Comparison of ENCODE assay signal across 8 cellular contexts in genomic region chr5:73499756-73500155, GRCh38. TPM values are rescaled to one million over a fixed set of nuclear protein-coding genes. Genes with fewer than 3 reads are reported as not detected.
A peak's percentile ranks its signal among the peaks of the same experiment; 100 is the strongest.
DNase-seq lines count a peak whose midpoint lies in the region; ATAC-seq and TF ChIP-seq lines count a peak whose summit lies in the region.
"Had no signal": no experiment of that assay in that cellular context is flagged by ENCODE, and none has a peak within 500 bp of the region (broad histone marks: within the 10 kb centered on the region; RNA-seq: fewer than 3 reads in every experiment).

No MANE protein-coding gene starts in this region.

- 36 to 64% methylated on average over 2 of the region's 2 CpGs for WGBS in sigmoid colon, 2 donors

- ATAC-seq in WTC11 = no peak
- no peak for ATAC-seq in GM21367 (IDR thresholded peaks at IDR 0.05; ENCODE audit: unreplicated experiment)

- DNase-seq in WTC11 (ENCODE audit: low spot score) (no peak), fibroblast of the aortic adventitia (ENCODE audit: low read depth) (no peak), DMS153 treated with DMSO at 0.1 percent for 48 hours (lab: John Stamatoyannopoulos, UW; ENCODE audit: unreplicated experiment) (no peak), sigmoid colon (no peak)
- DNase-seq: NCI-H1930 had no signal

- H3K4me1 ChIP-seq in HEK293 (ENCODE audit: control insufficient read depth, insufficient read depth, low read length) = peaks cover 8% of the 10 kb centered on the region
- H3K4me1 ChIP-seq in sigmoid colon = peaks cover 0 to 29% (median 24%) of the 10 kb centered on the region in 4 donors

- H3K9me3 ChIP-seq in HEK293 (ENCODE audit: control insufficient read depth, insufficient read depth, low read depth, low read length) (no peaks in the 10 kb centered on the region), sigmoid colon (no peaks in the 10 kb centered on the region)

- H3K27ac Mint-ChIP-seq in WTC11 = peak overlapping the region; percentile 96

- peak overlapping the region; percentile 91 for H3K4me3 Mint-ChIP-seq in WTC11

- H3K27ac ChIP-seq in HEK293 (ENCODE audit: extremely low read depth, low read depth, low read length) = no peak overlapping the region
- peak overlapping the region in 14 of 21 experiments; percentile 13 to 99 (median 96) for H3K27ac ChIP-seq in skin epidermis
- H3K27ac ChIP-seq in sigmoid colon = peak overlapping the region in 1 of 4 donors; percentile 87

- no peaks in the 10 kb centered on the region for H3K27me3 ChIP-seq in sigmoid colon

- peaks cover 43% of the 10 kb centered on the region for H3K4me1 Mint-ChIP-seq in WTC11

- CTCF ChIA-PET in HEK293 (lab: Yijun Ruan, JAX) = interaction anchor here (0.6 to 1.4 kb wide), 4 partner anchors 30 to 221 kb away, joined by 3 to 4 read pairs (median 3); no protein-coding TSS in a partner anchor
- CTCF ChIA-PET in WTC11 (lab: Charles Lee) = interaction anchor here (0.9 to 1.8 kb wide), 3 partner anchors 45 to 51 kb away, joined by 3 to 6 read pairs (median 3); partner anchors contain the start of gene FOXD1

- no peak for TF ChIP-seq CTCF in HEK293 (tag by site-specific recombination; IDR thresholded peaks at IDR 0.05)
- no peak for TF ChIP-seq CTCF in WTC11 (IDR thresholded peaks at IDR 0.05)
- TF ChIP-seq CTCF in fibroblast of the aortic adventitia (IDR thresholded peaks at IDR 0.05; ENCODE audit: insufficient read depth, low read length) = no peak
- no peak for TF ChIP-seq CTCF in sigmoid colon (IDR thresholded peaks at IDR 0.05)

- no peaks in the 10 kb centered on the region for H3K27me3 Mint-ChIP-seq in WTC11 (ENCODE audit: low read depth)

- H3K9me3 Mint-ChIP-seq in WTC11 = no peaks in the 10 kb centered on the region

- H3K36me3 ChIP-seq in HEK293 (ENCODE audit: control insufficient read depth in 2 of 2, insufficient read depth in 1 of 2, low read length in 2 of 2) (peaks cover 44 to 56% of the 10 kb centered on the region in 2 experiments), sigmoid colon (peaks cover 15 to 37% (median 21%) of the 10 kb centered on the region in 4 donors)

- H3K36me3 Mint-ChIP-seq in WTC11 = peaks cover 53% of the 10 kb centered on the region

- TF ChIP-seq EP300 in sigmoid colon (IDR thresholded peaks at IDR 0.05) = no peak

- peak overlapping the region; percentile 100 for H3K4me3 ChIP-seq in HEK293 (ENCODE audit: low read depth, low read length)
- H3K4me3 ChIP-seq in fibroblast of the aortic adventitia (ENCODE audit: low read depth, low read length) = peak overlapping the region; percentile 84
- H3K4me3 ChIP-seq in skin epidermis = peak overlapping the region; percentile 74 to 100 (median 89)
- H3K4me3 ChIP-seq in sigmoid colon = peak overlapping the region in 2 of 4 donors; percentile 64 to 91

- intact Hi-C loops in sigmoid colon (cut with DNase I) = loop anchor here (2.0 to 5.0 kb wide), 3 partner anchors 47 to 542 kb away; partner anchors contain the start of genes ANKRA2, FCHO2 and UTP15

- TF ChIP-seq POLR2A in sigmoid colon (IDR thresholded peaks at IDR 0.05) = no peak

- POLR2A ChIA-PET in HEK293 (lab: Yijun Ruan, JAX) = interaction anchor here (2.9 kb wide), 1 partner anchor 51 kb away, joined by 16 read pairs; the partner anchor contains the start of gene FOXD1
- POLR2A ChIA-PET in WTC11 (lab: Charles Lee) = interaction anchor here (0.8 to 2.8 kb wide), 2 partner anchors 12 to 45 kb away, joined by 3 to 21 read pairs; no protein-coding TSS in a partner anchor

TF ChIP-seq in HEK293, 187 proteins besides CTCF, POLR2A, EP300 and RAD21:
- no peak for TF ChIP-seq ZFP41 (tag by site-specific recombination; IDR thresholded peaks at IDR 0.05; ENCODE audit: borderline replicate concordance)
TF ChIP-seq in HEK293: peak in this region for 0.

TF ChIP-seq in WTC11, 78 proteins besides CTCF, POLR2A, EP300 and RAD21:
- TF ChIP-seq FOXP4 (CRISPR knock-in tag; IDR thresholded peaks at IDR 0.05) = no peak
- TF ChIP-seq CREM (CRISPR knock-in tag; IDR thresholded peaks at IDR 0.05) = no peak
- no peak for TF ChIP-seq EMX1 (CRISPR knock-in tag; IDR thresholded peaks at IDR 0.05)
- no peak for TF ChIP-seq PREB (CRISPR knock-in tag; IDR thresholded peaks at IDR 0.05; ENCODE audit: borderline replicate concordance)
- no peak for TF ChIP-seq ZNF138 (CRISPR knock-in tag; conservative IDR thresholded peaks at IDR 0.05)
- TF ChIP-seq MAX (CRISPR knock-in tag; IDR thresholded peaks at IDR 0.05) = no peak
- TF ChIP-seq ZMAT4 (CRISPR knock-in tag; IDR thresholded peaks at IDR 0.05) = no peak
- no peak for TF ChIP-seq NFYB (CRISPR knock-in tag; conservative IDR thresholded peaks at IDR 0.05; ENCODE audit: low read depth)
- no peak for TF ChIP-seq NR3C1 (CRISPR knock-in tag; conservative IDR thresholded peaks at IDR 0.05; ENCODE audit: low read depth)
- no peak for TF ChIP-seq GTF2I (CRISPR knock-in tag; conservative IDR thresholded peaks at IDR 0.05)
- no peak for TF ChIP-seq RELA (CRISPR knock-in tag; IDR thresholded peaks at IDR 0.05; ENCODE audit: borderline replicate concordance)
- no peak for TF ChIP-seq ERG (CRISPR knock-in tag; IDR thresholded peaks at IDR 0.05)

RNA-seq across cellular contexts. Expression of gene BTF3, which starts 1.5 kb away (rescaled TPM):
- 736 to 764 TPM (median 736 TPM) in 3 replicates for total RNA-seq in WTC11 (2021)
- 393 and 484 TPM in 2 replicates for total RNA-seq in fibroblast of the aortic adventitia (ENCODE audit: low replicate concordance)
- total RNA-seq in sigmoid colon = 100 to 1,000 TPM; 490 to 780 (median 726) TPM
- 1,000 to 10,000 TPM in 1 of 3 donors, 100 to 1,000 TPM in 2; 706 to 1,119 (median 968) TPM for polyA plus RNA-seq in sigmoid colon

RNA-seq across cellular contexts. Expression of gene FOXD1, which starts 51.2 kb away (rescaled TPM):
- total RNA-seq in WTC11 (2021) = 7.0 to 10.3 TPM (median 7.9 TPM) in 3 replicates
- 0.74 and 4.2 TPM in 2 replicates for total RNA-seq in fibroblast of the aortic adventitia (ENCODE audit: low replicate concordance)
- total RNA-seq in sigmoid colon = under 1 TPM in 2 of 4 donors, not detected in 2; 0.36 to 0.49 TPM
- polyA plus RNA-seq in sigmoid colon = under 1 TPM in 1 of 3 donors, not detected in 2; 0.09 TPM
